16 cellular contexts compared by ENCODE assay signal in genomic region chr2:86213699-86214502, GRCh38. TPM values are rescaled to one million over a fixed set of nuclear protein-coding genes. Genes with fewer than 3 reads are reported as not detected.
A peak's percentile ranks its signal among the peaks of the same experiment; 100 is the strongest.
DNase-seq lines count a peak whose midpoint lies in the region; ATAC-seq, FAIRE-seq and TF ChIP-seq lines count a peak whose summit lies in the region.
"Had no signal": no experiment of that assay in that cellular context is flagged by ENCODE, and none has a peak within 500 bp of the region (broad histone marks: within the 10 kb centered on the region; RNA-seq: fewer than 3 reads in every experiment).

No MANE protein-coding gene starts in this region.

- no peaks in the 10 kb centered on the region for H3K79me2 ChIP-seq in endothelial cell of umbilical vein (ENCODE audit: control insufficient read depth, insufficient read depth, low read length)

- no peak overlapping the region for H3K4me3 Mint-ChIP-seq in activated T-cell treated with anti-CD3 and anti-CD28 coated beads, Interleukin-2, amount 50 U/mL, for 72 hours
- no peak overlapping the region for H3K4me3 Mint-ChIP-seq in activated CD4-positive, alpha-beta memory T cell treated with anti-CD3 and anti-CD28 coated beads, Interleukin-2, amount 10 ng/mL, durations not matched to agents 7 days and 5 days

- H3K4me2 ChIP-seq in endothelial cell of umbilical vein (ENCODE audit: insufficient read depth, low read length) = peak overlapping the region; percentile 21

- H3K4me1 ChIP-seq in endothelial cell of umbilical vein (ENCODE audit: control insufficient read depth, extremely low read depth, insufficient read depth, low read length) = peaks cover 14% of the 10 kb centered on the region
- peaks cover 0 to 12% (median 0%) of the 10 kb centered on the region in 4 donors for H3K4me1 ChIP-seq in sigmoid colon
- H3K4me1 ChIP-seq: HAP-1 had no signal

- CTCF ChIA-PET in endothelial cell of umbilical vein (lab: Charles Lee) = interaction anchor here (0.6 to 2.9 kb wide), 7 partner anchors 11 to 159 kb away, joined by 3 to 14 read pairs (median 3); partner anchors contain the start of gene IMMT
- CTCF ChIA-PET in activated CD4-positive, alpha-beta memory T cell treated with anti-CD3 and anti-CD28 coated beads, Interleukin-2, amount 10 ng/mL, durations not matched to agents 7 days and 5 days (lab: Charles Lee) = interaction anchor here (0.6 to 2.0 kb wide), 5 partner anchors 8 to 681 kb away, joined by 3 to 6 read pairs (median 3); no protein-coding TSS in a partner anchor

- H3K27me3 ChIP-seq in endothelial cell of umbilical vein (ENCODE audit: control insufficient read depth in 2 of 2, insufficient read depth in 2 of 2, low read length in 2 of 2) (no peaks in the 10 kb centered on the region), sigmoid colon (no peaks in the 10 kb centered on the region)

- dilution Hi-C loops in endothelial cell of umbilical vein (cut with MboI; ENCODE audit: extremely low pct_ligation_motif_present, low sequenced_read_pairs) = no loop called here

- TF ChIP-seq POLR2A in endothelial cell of umbilical vein (IDR thresholded peaks at IDR 0.05; ENCODE audit: low read depth, low read length) = no peak
- TF ChIP-seq POLR2A in sigmoid colon (IDR thresholded peaks at IDR 0.05) = no peak

- DNase-seq in activated T-cell treated with anti-CD3 and anti-CD28 coated beads, Interleukin-2, amount 50 U/mL, for 72 hours = no peak
- DNase-seq in activated T-cell treated with anti-CD3 and anti-CD28 coated beads, Interleukin-2, amount 50 U/mL, for 1 hour = no peak
- peak; percentile 24 for DNase-seq in NCI-H82 treated with DMSO at 0.1 percent for 48 hours (lab: John Stamatoyannopoulos, UW; ENCODE audit: unreplicated experiment)
- peak; percentile 84 for DNase-seq in endothelial cell of umbilical vein (ENCODE audit: low read depth, low spot score)
- no peak for DNase-seq in sigmoid colon
- no peak for DNase-seq in activated CD4-positive, alpha-beta memory T cell treated with anti-CD3 and anti-CD28 coated beads, Interleukin-2, amount 10 ng/mL, durations not matched to agents 7 days and 5 days
- no peak for DNase-seq in SIG-M5 treated with dmso at 0.1 percent for 504 hours (lab: John Stamatoyannopoulos, UW; ENCODE audit: unreplicated experiment)
- DNase-seq: activated CD4-positive, alpha-beta T cell treated with anti-CD3 and anti-CD28 coated beads for 48 hours; activated gamma-delta T cell treated with Interleukin-2 at 50 U/mL for 16 hours; NCI-H1105 treated with DMSO at 0.1 percent for 48 hours; NK-92 treated with Interleukin-12 subunit alpha and Interleukin-12 subunit beta, amount 100 ng/mL, for 24 hours; stimulated activated CD4-positive, alpha-beta T cell treated with anti-CD3 and anti-CD28 coated beads, Interleukin-4, amount 100 ng/mL, for 4 hours; stimulated activated naive CD8-positive, alpha-beta T cell treated with anti-CD3 and anti-CD28 coated beads, Interleukin-15, Interleukin-2, amounts not matched to agents 100 U/mL and 50 U/mL, for 24 hours had no signal

- no peak for ATAC-seq in activated T-cell treated with anti-CD3 and anti-CD28 coated beads, Interleukin-2, amount 50 U/mL, for 72 hours (replicated peaks in 1 of 2)
- no peak for ATAC-seq in HG03460 (IDR thresholded peaks at IDR 0.05; ENCODE audit: unreplicated experiment)
- ATAC-seq: stimulated activated naive CD8-positive, alpha-beta T cell treated with anti-CD3 and anti-CD28 coated beads, Interleukin-15, Interleukin-2, amounts not matched to agents 100 U/mL and 50 U/mL, for 24 hours had no signal

- no peak overlapping the region for H3K9ac ChIP-seq in endothelial cell of umbilical vein (replicated peaks; ENCODE audit: extremely low read depth, insufficient read depth, low read length)

- intact Hi-C loops in endothelial cell of umbilical vein (cut with micrococcal nuclease) = no loop called here
- intact Hi-C loops in sigmoid colon (cut with DNase I) = no loop called here

- no peak for FAIRE-seq in endothelial cell of umbilical vein (lab: Jason Lieb, UNC)

- no TSS peak for BruUV-seq in endothelial cell of umbilical vein (replicated peaks; lab: Mats Ljungman, UMichigan)

- TF ChIP-seq EP300 in sigmoid colon (IDR thresholded peaks at IDR 0.05) = no peak

- peak overlapping the region; percentile 40 for H3K27ac Mint-ChIP-seq in activated T-cell treated with anti-CD3 and anti-CD28 coated beads, Interleukin-2, amount 50 U/mL, for 72 hours
- H3K27ac Mint-ChIP-seq in activated CD4-positive, alpha-beta memory T cell treated with anti-CD3 and anti-CD28 coated beads, Interleukin-2, amount 10 ng/mL, durations not matched to agents 7 days and 5 days = no peak overlapping the region

- H3K27me3 Mint-ChIP-seq in activated T-cell treated with anti-CD3 and anti-CD28 coated beads, Interleukin-2, amount 50 U/mL, for 72 hours (ENCODE audit: low read depth) = no peaks in the 10 kb centered on the region
- H3K27me3 Mint-ChIP-seq in activated CD4-positive, alpha-beta memory T cell treated with anti-CD3 and anti-CD28 coated beads, Interleukin-2, amount 10 ng/mL, durations not matched to agents 7 days and 5 days = no peaks in the 10 kb centered on the region

- H3K27ac ChIP-seq in endothelial cell of umbilical vein (ENCODE audit: insufficient read depth, low read depth, low read length) (no peak overlapping the region), sigmoid colon (peak overlapping the region in 3 of 4 donors; percentile 6 to 41 (median 29))
- H3K27ac ChIP-seq: SK-N-MC had no signal

- no peaks in the 10 kb centered on the region for H3K9me1 ChIP-seq in endothelial cell of umbilical vein (replicated peaks; ENCODE audit: control insufficient read depth, extremely low read depth, insufficient read depth, low read length)

- POLR2A ChIA-PET in endothelial cell of umbilical vein (lab: Charles Lee) = no interaction called here
- POLR2A ChIA-PET in activated CD4-positive, alpha-beta memory T cell treated with anti-CD3 and anti-CD28 coated beads, Interleukin-2, amount 10 ng/mL, durations not matched to agents 7 days and 5 days (lab: Charles Lee) = interaction anchor here (1.5 kb wide), 1 partner anchor 14 kb away, joined by 3 read pairs; no protein-coding TSS in a partner anchor

- no peaks in the 10 kb centered on the region for H4K20me1 ChIP-seq in endothelial cell of umbilical vein (replicated peaks; ENCODE audit: control insufficient read depth, extremely low read depth, insufficient read depth, low read length)

- peaks cover 0 to 13% of the 10 kb centered on the region in 2 experiments for H3K36me3 ChIP-seq in endothelial cell of umbilical vein (ENCODE audit: control insufficient read depth in 2 of 2, extremely low read depth in 1 of 2, insufficient read depth in 2 of 2, low read length in 2 of 2)
- H3K36me3 ChIP-seq in sigmoid colon = peaks cover 0 to 62% (median 19%) of the 10 kb centered on the region in 4 donors

- TF ChIP-seq CTCF in endothelial cell of umbilical vein (IDR thresholded peaks at IDR 0.05; ENCODE audit: extremely low read depth in 1 of 2, insufficient read depth in 1 of 2, low read depth in 1 of 2, low read length in 2 of 2) = no peak
- TF ChIP-seq CTCF in sigmoid colon (IDR thresholded peaks at IDR 0.05) = no peak

- H3K4me3 ChIP-seq in endothelial cell of umbilical vein (replicated peaks in 1 of 3; ENCODE audit: insufficient read depth in 1 of 3, low read depth in 1 of 3, low read length in 3 of 3) = no peak overlapping the region
- H3K4me3 ChIP-seq in sigmoid colon = no peak overlapping the region
- H3K4me3 ChIP-seq: HAP-1, SK-N-MC had no signal

- no peaks in the 10 kb centered on the region for H3K9me3 ChIP-seq in endothelial cell of umbilical vein (replicated peaks; ENCODE audit: control insufficient read depth, insufficient read depth, low read length)
- H3K9me3 ChIP-seq in sigmoid colon = no peaks in the 10 kb centered on the region
- H3K9me3 ChIP-seq: HAP-1 had no signal

- 18 to 47% methylated on average over 4 of the region's 4 CpGs for WGBS in sigmoid colon, 2 donors

- H2AFZ ChIP-seq in endothelial cell of umbilical vein (ENCODE audit: low read depth, low read length) = no peak overlapping the region

- H3K4me1 Mint-ChIP-seq in activated T-cell treated with anti-CD3 and anti-CD28 coated beads, Interleukin-2, amount 50 U/mL, for 72 hours (ENCODE audit: low read depth) = peaks cover 7% of the 10 kb centered on the region
- H3K4me1 Mint-ChIP-seq in activated CD4-positive, alpha-beta memory T cell treated with anti-CD3 and anti-CD28 coated beads, Interleukin-2, amount 10 ng/mL, durations not matched to agents 7 days and 5 days = peaks cover 21% of the 10 kb centered on the region

- peaks cover 7 to 16% of the 10 kb centered on the region in 2 donors for H3K36me3 Mint-ChIP-seq in activated T-cell treated with anti-CD3 and anti-CD28 coated beads, Interleukin-2, amount 50 U/mL, for 72 hours (ENCODE audit: insufficient read depth in 2 of 2)
- peaks cover 55% of the 10 kb centered on the region for H3K36me3 Mint-ChIP-seq in activated CD4-positive, alpha-beta memory T cell treated with anti-CD3 and anti-CD28 coated beads, Interleukin-2, amount 10 ng/mL, durations not matched to agents 7 days and 5 days (ENCODE audit: low read depth)

- H3K9me3 Mint-ChIP-seq in activated T-cell treated with anti-CD3 and anti-CD28 coated beads, Interleukin-2, amount 50 U/mL, for 72 hours = no peaks in the 10 kb centered on the region
- peaks cover 7% of the 10 kb centered on the region for H3K9me3 Mint-ChIP-seq in activated CD4-positive, alpha-beta memory T cell treated with anti-CD3 and anti-CD28 coated beads, Interleukin-2, amount 10 ng/mL, durations not matched to agents 7 days and 5 days

RNA-seq across cellular contexts. Expression of gene MRPL35, which starts 14.6 kb away (rescaled TPM):
- total RNA-seq in activated T-cell treated with anti-CD3 and anti-CD28 coated beads, Interleukin-2, amount 50 U/mL, for 72 hours = 10 to 100 TPM; 53.6 to 73.0 TPM
- 46.9 and 47.3 TPM in 2 replicates for total RNA-seq in endothelial cell of umbilical vein
- polyA plus RNA-seq in endothelial cell of umbilical vein = 48.0 and 68.2 TPM in 2 replicates
- 56.5 and 66.3 TPM in 2 replicates for polyA plus RNA-seq in endothelial cell of umbilical vein (2011; cell fraction: cytosol; rRNA removed)
- polyA plus RNA-seq in endothelial cell of umbilical vein (2011; cell fraction: nucleus; rRNA removed) = 31.1 and 38.2 TPM in 2 replicates
- polyA plus RNA-seq in endothelial cell of umbilical vein (2012) = 57.2 and 77.6 TPM in 2 replicates
- polyA minus RNA-seq in endothelial cell of umbilical vein = 71.2 and 78.1 TPM in 2 replicates
- polyA minus RNA-seq in endothelial cell of umbilical vein (2011; cell fraction: cytosol; rRNA and poly(A)+ RNA removed) = 21.9 TPM
- polyA minus RNA-seq in endothelial cell of umbilical vein (2011; cell fraction: nucleus; rRNA and poly(A)+ RNA removed) = 14.3 and 18.0 TPM in 2 replicates
- total RNA-seq in sigmoid colon = 10 to 100 TPM; 17.7 to 31.4 (median 27.7) TPM
- 10 to 100 TPM; 47.4 to 89.5 (median 68.2) TPM for polyA plus RNA-seq in sigmoid colon
- 10 to 100 TPM; 46.0 to 47.6 TPM for total RNA-seq in activated CD4-positive, alpha-beta memory T cell treated with anti-CD3 and anti-CD28 coated beads, Interleukin-2, amount 10 ng/mL, durations not matched to agents 7 days and 5 days

RNA-seq across cellular contexts. Expression of gene IMMT, which starts 18.6 kb away (rescaled TPM):
- 100 to 1,000 TPM; 125 to 138 TPM for total RNA-seq in activated T-cell treated with anti-CD3 and anti-CD28 coated beads, Interleukin-2, amount 50 U/mL, for 72 hours
- total RNA-seq in endothelial cell of umbilical vein = 112 and 114 TPM in 2 replicates
- 30.1 and 35.6 TPM in 2 replicates for polyA plus RNA-seq in endothelial cell of umbilical vein
- polyA plus RNA-seq in endothelial cell of umbilical vein (2011; cell fraction: cytosol; rRNA removed) = 43.5 and 47.1 TPM in 2 replicates
- 53.0 and 65.2 TPM in 2 replicates for polyA plus RNA-seq in endothelial cell of umbilical vein (2011; cell fraction: nucleus; rRNA removed)
- 86.5 and 106 TPM in 2 replicates for polyA plus RNA-seq in endothelial cell of umbilical vein (2012)
- polyA minus RNA-seq in endothelial cell of umbilical vein = 44.9 and 57.1 TPM in 2 replicates
- 47.4 TPM for polyA minus RNA-seq in endothelial cell of umbilical vein (2011; cell fraction: cytosol; rRNA and poly(A)+ RNA removed)
- 47.2 and 61.3 TPM in 2 replicates for polyA minus RNA-seq in endothelial cell of umbilical vein (2011; cell fraction: nucleus; rRNA and poly(A)+ RNA removed)
- total RNA-seq in sigmoid colon = 10 to 100 TPM; 46.1 to 48.2 (median 48.2) TPM
- 10 to 100 TPM; 60.1 to 90.2 (median 73.1) TPM for polyA plus RNA-seq in sigmoid colon
- total RNA-seq in activated CD4-positive, alpha-beta memory T cell treated with anti-CD3 and anti-CD28 coated beads, Interleukin-2, amount 10 ng/mL, durations not matched to agents 7 days and 5 days = 100 to 1,000 TPM; 144 to 147 TPM

Comparison
In these comparisons a context has a peak if more than half of its experiments do, and no peak if none do; other contexts are left out.
1. DNase-seq: peak in NCI-H82 treated with DMSO at 0.1 percent for 48 hours (single experiment) and endothelial cell of umbilical vein (single experiment); none in activated T-cell treated with anti-CD3 and anti-CD28 coated beads, Interleukin-2, amount 50 U/mL, for 72 hours (0 of 2), activated T-cell treated with anti-CD3 and anti-CD28 coated beads, Interleukin-2, amount 50 U/mL, for 1 hour (single experiment), sigmoid colon (single experiment), activated CD4-positive, alpha-beta memory T cell treated with anti-CD3 and anti-CD28 coated beads, Interleukin-2, amount 10 ng/mL, durations not matched to agents 7 days and 5 days (single experiment) and SIG-M5 treated with dmso at 0.1 percent for 504 hours (single experiment).